8 cellular contexts compared by ENCODE assay signal in genomic region chr5:115544371-115545064, GRCh38. TPM values are rescaled to one million over a fixed set of nuclear protein-coding genes. Genes with fewer than 3 reads are reported as not detected.
A peak's percentile ranks its signal among the peaks of the same experiment; 100 is the strongest.
DNase-seq lines count a peak whose midpoint lies in the region; ATAC-seq and TF ChIP-seq lines count a peak whose summit lies in the region.

FEM1C (minus strand) TSS chr5:115544775; CDS start chr5:115543493, 1,282 bp downstream.

- CTCF ChIA-PET in activated CD4-positive, alpha-beta T cell treated with anti-CD3 and anti-CD28 coated beads for 36 hours (lab: Charles Lee): interaction anchor here (0.6 to 1.6 kb wide), 12 partner anchors 8 to 238 kb away, joined by 3 to 5 read pairs (median 3); no protein-coding TSS in a partner anchor

- TF ChIP-seq CTCF in choroid plexus epithelial cell (conservative IDR thresholded peaks at IDR 0.05; ENCODE audit: low read depth, low read length): no peak

- H3K36me3 Mint-ChIP-seq in activated CD4-positive, alpha-beta T cell treated with anti-CD3 and anti-CD28 coated beads for 36 hours (ENCODE audit: low read depth): peaks cover 52% of the 10 kb centered on the region

- peaks cover 42% of the 10 kb centered on the region for H3K4me1 Mint-ChIP-seq in activated CD4-positive, alpha-beta T cell treated with anti-CD3 and anti-CD28 coated beads for 36 hours

- peaks cover 11% of the 10 kb centered on the region for H3K9me3 Mint-ChIP-seq in activated CD4-positive, alpha-beta T cell treated with anti-CD3 and anti-CD28 coated beads for 36 hours (ENCODE audit: low read depth)

- H3K27ac Mint-ChIP-seq in activated CD4-positive, alpha-beta T cell treated with anti-CD3 and anti-CD28 coated beads for 36 hours: peak within 1 kb of the TSS; percentile 97

- peak; percentile 96 for ATAC-seq in HG03439 (IDR thresholded peaks at IDR 0.05; ENCODE audit: unreplicated experiment)
- peak; percentile 93 for ATAC-seq in activated CD4-positive, alpha-beta T cell treated with anti-CD3 and anti-CD28 coated beads for 36 hours

- H3K27me3 Mint-ChIP-seq in activated CD4-positive, alpha-beta T cell treated with anti-CD3 and anti-CD28 coated beads for 36 hours: no peaks in the 10 kb centered on the region

- peak; percentile 91 to 94 for DNase-seq in AML-193 (lab: John Stamatoyannopoulos, UW)
- DNase-seq in NCI-H510A treated with DMSO at 0.1 percent for 48 hours (lab: John Stamatoyannopoulos, UW): peak; percentile 63
- DNase-seq in activated CD4-positive, alpha-beta T cell treated with anti-CD3 and anti-CD28 coated beads for 36 hours: peak; percentile 100
- DNase-seq in choroid plexus epithelial cell (ENCODE audit: low read depth): peak; percentile 99
- DNase-seq in kidney tubule cell (ENCODE audit: low spot score): peak; percentile 98
- DNase-seq in stimulated activated CD4-positive, alpha-beta T cell treated with anti-CD3 and anti-CD28 coated beads, Interleukin-1b, Interleukin-23, amount 100 ng/mL, for 24 hours (ENCODE audit: low read depth in 4 of 4, low spot score in 1 of 4): peak; percentile 98 to 99 (median 98)

- H3K4me3 Mint-ChIP-seq in activated CD4-positive, alpha-beta T cell treated with anti-CD3 and anti-CD28 coated beads for 36 hours: peak within 1 kb of the TSS; percentile 96

- intact Hi-C loops in activated CD4-positive, alpha-beta T cell treated with anti-CD3 and anti-CD28 coated beads for 36 hours (cut with DNase I, micrococcal nuclease): loop anchor here (1.0 to 2.0 kb wide), 11 partner anchors 58 to 540 kb away; partner anchors contain the start of genes AP3S1 (in 2 of the 2), ATG12 (in 2 of the 2), CCDC112 (in 2 of the 2) and TICAM2 (in 1 of the 2)

- peak; percentile 95 for TF ChIP-seq POLR2A in GM19193 (IDR thresholded peaks at IDR 0.05; ENCODE audit: extremely low read depth, insufficient read depth, insufficient read length)

- H3K4me3 ChIP-seq in choroid plexus epithelial cell (ENCODE audit: low read depth, low read length): peak within 1 kb of the TSS; percentile 85

- POLR2A ChIA-PET in activated CD4-positive, alpha-beta T cell treated with anti-CD3 and anti-CD28 coated beads for 36 hours (lab: Charles Lee): interaction anchor here (1.2 to 1.7 kb wide), 3 partner anchors 10 to 282 kb away, joined by 4 to 6 read pairs (median 4); partner anchors contain the start of gene PGGT1B

RNA-seq across cellular contexts. Expression of gene FEM1C, which starts in this region (rescaled TPM):
- total RNA-seq in activated CD4-positive, alpha-beta T cell treated with anti-CD3 and anti-CD28 coated beads for 36 hours: 10 to 100 TPM; 15.8 to 15.9 TPM

Comparison
In these comparisons a context has a peak if more than half of its experiments do, and no peak if none do; other contexts are left out.
1. Peak in every context shown above with its lines: DNase-seq, ATAC-seq and H3K4me3 ChIP-seq.